ENCODE assay signal across 8 cellular contexts in genomic region chr1:2526824-2527552, GRCh38. TPM values are rescaled to one million over a fixed set of nuclear protein-coding genes. Genes with fewer than 3 reads are reported as not detected.
DNase-seq lines count a peak whose midpoint lies in the region; ATAC-seq and TF ChIP-seq lines count a peak whose summit lies in the region.

No MANE protein-coding gene starts in this region.

- H4K20me1 ChIP-seq in OCI-LY1 (ENCODE audit: insufficient read depth, low read length), result no peaks in the 10 kb centered on the region
- H4K20me1 ChIP-seq in hepatocyte (ENCODE audit: insufficient read depth, poor library complexity, severe bottlenecking), result peaks cover 39% of the 10 kb centered on the region

- DNase-seq in activated CD8-positive, alpha-beta memory T cell treated with anti-CD3 and anti-CD28 coated beads, Interleukin-2, amount 10 ng/mL, durations not matched to agents 7 days and 5 days, result peak; percentile 77
- no peak for DNase-seq in activated CD8-positive, alpha-beta memory T cell treated with anti-CD3 and anti-CD28 coated beads for 24 hours
- DNase-seq in amniotic epithelial cell (ENCODE audit: low read depth) (peak; percentile 45), hepatocyte (ENCODE audit: low spot score) (peak; percentile 71), spleen (no peak), cerebellar cortex (ENCODE audit: low spot score) (no peak)

- H3K27me3 ChIP-seq in OCI-LY1 (ENCODE audit: insufficient read depth, low read length) (0 out of 2 replicates have a peak, but pooled peaks cover 9% of the 10 kb centered on the region), hepatocyte (peaks cover 35% of the 10 kb centered on the region), spleen (replicated peaks in 1 of 7) (peaks cover 0 to 50% (median 26%) of the 10 kb centered on the region in 7 donors)

- TF ChIP-seq CTCF in OCI-LY1 (IDR thresholded peaks at IDR 0.05; ENCODE audit: low read length) (no peak), hepatocyte (IDR thresholded peaks at IDR 0.05; ENCODE audit: poor library complexity) (no peak), spleen (IDR thresholded peaks at IDR 0.05 in 8 of 11, conservative IDR thresholded peaks at IDR 0.05 in 3 of 11) (no peak)

- CTCF ChIA-PET in activated CD8-positive, alpha-beta memory T cell treated with anti-CD3 and anti-CD28 coated beads, Interleukin-2, amount 10 ng/mL, durations not matched to agents 7 days and 5 days (lab: Charles Lee), result interaction anchor here (1.4 to 4.9 kb wide), 5 partner anchors 19 to 136 kb away, joined by 3 to 95 read pairs (median 5); partner anchors contain the start of genes MORN1 and RER1

- H3K36me3 Mint-ChIP-seq in activated CD8-positive, alpha-beta memory T cell treated with anti-CD3 and anti-CD28 coated beads, Interleukin-2, amount 10 ng/mL, durations not matched to agents 7 days and 5 days, result peaks cover 9% of the 10 kb centered on the region

- H3K4me1 ChIP-seq in OCI-LY1 (ENCODE audit: insufficient read depth, low read length, severe bottlenecking) (peaks cover 26% of the 10 kb centered on the region), hepatocyte (ENCODE audit: insufficient read depth) (peaks cover 27% of the 10 kb centered on the region), spleen (peaks cover 43 to 95% (median 77%) of the 10 kb centered on the region in 6 donors)

- no peaks in the 10 kb centered on the region for H3K9me3 Mint-ChIP-seq in activated CD8-positive, alpha-beta memory T cell treated with anti-CD3 and anti-CD28 coated beads, Interleukin-2, amount 10 ng/mL, durations not matched to agents 7 days and 5 days (ENCODE audit: low read depth)

- H3F3A ChIP-seq in OCI-LY1 (ENCODE audit: insufficient read depth, low read length), result no peaks in the 10 kb centered on the region

- peak overlapping the region; percentile 73 for H3K4me3 Mint-ChIP-seq in activated CD8-positive, alpha-beta memory T cell treated with anti-CD3 and anti-CD28 coated beads, Interleukin-2, amount 10 ng/mL, durations not matched to agents 7 days and 5 days

- WGBS in hepatocyte (ENCODE audit: low lambda C conversion rate, missing lambda C conversion rate), result 41% methylated on average over 19 of the region's 20 CpGs
- 43 to 51% (median 48%) methylated on average over 16 to 20 of the region's 20 CpGs for WGBS in spleen, 5 donors

- peak; percentile 13 for ATAC-seq in activated CD8-positive, alpha-beta memory T cell treated with anti-CD3 and anti-CD28 coated beads, Interleukin-2, amount 10 ng/mL, durations not matched to agents 7 days and 5 days
- ATAC-seq in HG02885 (IDR thresholded peaks at IDR 0.05; ENCODE audit: poor library complexity, unreplicated experiment), result peak; percentile 20

- H3K9me2 ChIP-seq in OCI-LY1 (ENCODE audit: low read depth, low read length) (no peaks in the 10 kb centered on the region), hepatocyte (replicated peaks; ENCODE audit: insufficient read depth) (no peaks in the 10 kb centered on the region)

- H3K27ac ChIP-seq in OCI-LY1 (ENCODE audit: low read depth, low read length, poor library complexity, severe bottlenecking) (no peak overlapping the region), hepatocyte (no peak overlapping the region), spleen (peak overlapping the region in 7 of 8 donors; percentile 78 to 93 (median 83))

- H2AFZ ChIP-seq in OCI-LY1 (ENCODE audit: low read length), result no peak overlapping the region
- H2AFZ ChIP-seq in hepatocyte, result no peak overlapping the region

- H3K4me1 Mint-ChIP-seq in activated CD8-positive, alpha-beta memory T cell treated with anti-CD3 and anti-CD28 coated beads, Interleukin-2, amount 10 ng/mL, durations not matched to agents 7 days and 5 days, result peaks cover 39% of the 10 kb centered on the region

- intact Hi-C loops in spleen (cut with DNase I; ENCODE audit: low total_unique reads), result no loop called here

- H3K9me3 ChIP-seq in OCI-LY1 (ENCODE audit: low read length) (no peaks in the 10 kb centered on the region), hepatocyte (ENCODE audit: low read depth) (no peaks in the 10 kb centered on the region), spleen (no peaks in the 10 kb centered on the region)

- no peak overlapping the region for H3K27ac Mint-ChIP-seq in activated CD8-positive, alpha-beta memory T cell treated with anti-CD3 and anti-CD28 coated beads, Interleukin-2, amount 10 ng/mL, durations not matched to agents 7 days and 5 days

- 0 out of 2 replicates have a peak, but pooled peaks cover 7% of the 10 kb centered on the region for H3K36me3 ChIP-seq in OCI-LY1 (ENCODE audit: insufficient read depth, low read length)
- H3K36me3 ChIP-seq in hepatocyte (replicated peaks; ENCODE audit: insufficient read depth, low read depth), result no peaks in the 10 kb centered on the region
- H3K36me3 ChIP-seq in spleen, result peaks cover 0 to 7% (median 0%) of the 10 kb centered on the region in 6 donors

- H3K79me2 ChIP-seq in OCI-LY1 (ENCODE audit: insufficient read depth, low read length) (peaks cover 33% of the 10 kb centered on the region), hepatocyte (peaks cover 40% of the 10 kb centered on the region)

- no peak for TF ChIP-seq POLR2A in spleen (IDR thresholded peaks at IDR 0.05)

- H3K4me2 ChIP-seq in OCI-LY1 (ENCODE audit: low read length) (peak overlapping the region; percentile 62), hepatocyte (peak overlapping the region; percentile 79)

- H3K4me3 ChIP-seq in OCI-LY1 (ENCODE audit: low read depth, low read length, poor library complexity, severe bottlenecking) (peak overlapping the region; percentile 86), hepatocyte (peak overlapping the region; percentile 11), spleen (peak overlapping the region; percentile 75 to 99 (median 86))

- peaks cover 15% of the 10 kb centered on the region for H3K27me3 Mint-ChIP-seq in activated CD8-positive, alpha-beta memory T cell treated with anti-CD3 and anti-CD28 coated beads, Interleukin-2, amount 10 ng/mL, durations not matched to agents 7 days and 5 days

- H3K9ac ChIP-seq in OCI-LY1 (ENCODE audit: low read length), result peak overlapping the region; percentile 13; the same call in 1 of the 2 replicates

RNA-seq across cellular contexts. Expression of gene PANK4, which starts 0.6 kb away (rescaled TPM):
- 10 to 100 TPM; 72.2 to 91.2 TPM for total RNA-seq in activated CD8-positive, alpha-beta memory T cell treated with anti-CD3 and anti-CD28 coated beads, Interleukin-2, amount 10 ng/mL, durations not matched to agents 7 days and 5 days
- total RNA-seq in hepatocyte (18.5 and 20.4 TPM in 2 replicates), spleen (10 to 100 TPM; 34.9 to 49.5 (median 47.6) TPM)
- polyA plus RNA-seq in hepatocyte (21.3 and 21.5 TPM in 2 replicates), spleen (10 to 100 TPM; 13.8 to 30.6 (median 14.0) TPM)

RNA-seq across cellular contexts. Expression of gene HES5, which starts 3.1 kb away (rescaled TPM):
- not detected for total RNA-seq in activated CD8-positive, alpha-beta memory T cell treated with anti-CD3 and anti-CD28 coated beads, Interleukin-2, amount 10 ng/mL, durations not matched to agents 7 days and 5 days
- total RNA-seq in hepatocyte (not detected in 2 replicates), spleen (under 1 TPM in 4 of 7 donors, not detected in 3; 0.36 to 0.54 (median 0.42) TPM)
- polyA plus RNA-seq in hepatocyte (1.0 TPM in 2 replicates), spleen (under 1 TPM in 1 of 3 donors, not detected in 2; 0.36 TPM)

RNA-seq across cellular contexts. Expression of gene TNFRSF14, which starts 29.2 kb away (rescaled TPM):
- total RNA-seq in activated CD8-positive, alpha-beta memory T cell treated with anti-CD3 and anti-CD28 coated beads, Interleukin-2, amount 10 ng/mL, durations not matched to agents 7 days and 5 days, result 100 to 1,000 TPM; 106 to 111 TPM
- total RNA-seq in hepatocyte (2.7 and 6.1 TPM in 2 replicates), spleen (100 to 1,000 TPM; 146 to 203 (median 190) TPM)
- polyA plus RNA-seq in hepatocyte (5.3 and 5.4 TPM in 2 replicates), spleen (100 to 1,000 TPM; 167 to 366 (median 302) TPM)

RNA-seq across cellular contexts. Expression of gene PLCH2, which starts 50.9 kb away (rescaled TPM):
- 10 to 100 TPM in 1 of 2 experiments, 1 to 10 TPM in 1; 6.5 to 13.5 TPM for total RNA-seq in activated CD8-positive, alpha-beta memory T cell treated with anti-CD3 and anti-CD28 coated beads, Interleukin-2, amount 10 ng/mL, durations not matched to agents 7 days and 5 days
- total RNA-seq in hepatocyte, result 0.48 and 1.3 TPM in 2 replicates
- 1.9 and 3.4 TPM in 2 replicates for polyA plus RNA-seq in hepatocyte
- total RNA-seq in spleen, result 10 to 100 TPM in 1 of 7 donors, 1 to 10 TPM in 6; 2.2 to 21.0 (median 9.5) TPM
- 10 to 100 TPM in 1 of 3 donors, 1 to 10 TPM in 2; 5.4 to 10.8 (median 6.5) TPM for polyA plus RNA-seq in spleen

RNA-seq across cellular contexts. Expression of gene PRXL2B, which starts 59.6 kb away (rescaled TPM):
- total RNA-seq in activated CD8-positive, alpha-beta memory T cell treated with anti-CD3 and anti-CD28 coated beads, Interleukin-2, amount 10 ng/mL, durations not matched to agents 7 days and 5 days, result 10 to 100 TPM; 22.4 to 26.2 TPM
- total RNA-seq in hepatocyte (21.4 and 36.7 TPM in 2 replicates), spleen (10 to 100 TPM; 21.9 to 43.0 (median 26.7) TPM)
- polyA plus RNA-seq in hepatocyte (39.6 and 41.4 TPM in 2 replicates), spleen (10 to 100 TPM; 10.7 to 29.0 (median 13.2) TPM)

Comparison
In these comparisons a context has a peak if more than half of its experiments do, and no peak if none do; other contexts are left out.
1. DNase-seq: peak in activated CD8-positive, alpha-beta memory T cell treated with anti-CD3 and anti-CD28 coated beads, Interleukin-2, amount 10 ng/mL, durations not matched to agents 7 days and 5 days (single experiment), amniotic epithelial cell (single experiment) and hepatocyte (single experiment); none in activated CD8-positive, alpha-beta memory T cell treated with anti-CD3 and anti-CD28 coated beads for 24 hours (single experiment), spleen (single experiment) and cerebellar cortex (single experiment).
2. H3K27ac ChIP-seq: peak in spleen (7 of 8); none in OCI-LY1 (single experiment) and hepatocyte (single experiment).
3. H3K4me3 ChIP-seq: peak in every context shown above with its lines; median percentile 86 in spleen; 86 in OCI-LY1; 11 in hepatocyte.
4. RNA of gene TNFRSF14, which starts 29.2 kb away (total RNA-seq): 146 to 203 TPM in spleen and 106 to 111 TPM in activated CD8-positive, alpha-beta memory T cell treated with anti-CD3 and anti-CD28 coated beads, Interleukin-2, amount 10 ng/mL, durations not matched to agents 7 days and 5 days; 2.7 to 6.1 TPM in hepatocyte; every median in the first group is over 10 times any median in the second.